ENCODE assay signal across 19 cellular contexts in genomic region chr2:42853571-42854206, GRCh38.
DNase-seq lines count a peak whose midpoint lies in the region; ATAC-seq, FAIRE-seq and TF ChIP-seq lines count a peak whose summit lies in the region.
"Had no signal": no experiment of that assay in that cellular context is flagged by ENCODE, and none has a peak within 500 bp of the region (broad histone marks: within the 10 kb centered on the region; RNA-seq: fewer than 3 reads in every experiment).

No MANE protein-coding gene starts in this region.

- no peak for TF ChIP-seq CTCF in HFFc6 (IDR thresholded peaks at IDR 0.05)
- TF ChIP-seq CTCF in bronchial epithelial cell (IDR thresholded peaks at IDR 0.05; ENCODE audit: insufficient read depth, low read length, severe bottlenecking) = no peak
- no peak for TF ChIP-seq CTCF in stomach (IDR thresholded peaks at IDR 0.05)

- H3K4me1 Mint-ChIP-seq in HFFc6 (ENCODE audit: low read depth) = peaks cover 20% of the 10 kb centered on the region

- peak overlapping the region; percentile 91 for H3K27ac Mint-ChIP-seq in HFFc6
- H3K27ac Mint-ChIP-seq: T-helper 17 cell had no signal

- TF ChIP-seq EP300 in stomach (IDR thresholded peaks at IDR 0.05) = no peak

- WGBS in stomach, 5 donors = 63 to 69% (median 67%) methylated on average over 11 of the region's 11 CpGs

- H3K9me3 ChIP-seq in mucosa of rectum (ENCODE audit: control insufficient read depth in 2 of 2, low read length in 2 of 2) (no peaks in the 10 kb centered on the region), stomach (no peaks in the 10 kb centered on the region), HAP-1 (no peaks in the 10 kb centered on the region)
- H3K9me3 ChIP-seq: BE2C had no signal

- no peak for ATAC-seq in GM19395 (IDR thresholded peaks at IDR 0.05; ENCODE audit: unreplicated experiment)
- ATAC-seq: HCT116, K562, T-helper 17 cell had no signal

- peak; percentile 95 for FAIRE-seq in bronchial epithelial cell (lab: Jason Lieb, UNC)
- FAIRE-seq: islet of Langerhans, K562 had no signal

- intact Hi-C loops in stomach (cut with DNase I; ENCODE audit: low total_unique reads) = loop anchor here (10.0 kb wide), 2 partner anchors 91 to 381 kb away; no protein-coding TSS in a partner anchor

- H3K9ac ChIP-seq in mucosa of rectum (ENCODE audit: low read depth in 1 of 2, low read length in 2 of 2) = no peak overlapping the region

- no peak overlapping the region for H3K4me3 Mint-ChIP-seq in HFFc6
- H3K4me3 Mint-ChIP-seq: T-helper 17 cell had no signal

- H3K36me3 Mint-ChIP-seq in HFFc6 (ENCODE audit: low read depth) = no peaks in the 10 kb centered on the region

- H3K9me3 Mint-ChIP-seq in HFFc6 = no peaks in the 10 kb centered on the region

- H3K27ac ChIP-seq in mucosa of rectum (ENCODE audit: low read depth in 2 of 2, low read length in 2 of 2) (peak overlapping the region; percentile 56 to 65), stomach (peak overlapping the region in 3 of 5 donors; percentile 49 to 74 (median 64))

- DNase-seq in HFFc6 (no peak), bronchial epithelial cell (ENCODE audit: low read depth) (no peak), stomach (no peak), AML-193 (lab: John Stamatoyannopoulos, UW) (no peak), HAP-1 (ENCODE audit: low spot score in 2 of 2) (no peak)
- no peak for DNase-seq in NK-92 treated with Interleukin-12 subunit alpha and Interleukin-12 subunit beta, amount 100 ng/mL, for 24 hours (lab: John Stamatoyannopoulos, UW)
- DNase-seq: activated CD4-positive, alpha-beta T cell treated with anti-CD3 and anti-CD28 coated beads for 1 hour; activated CD8-positive, alpha-beta memory T cell treated with anti-CD3 and anti-CD28 coated beads, Interleukin-2, amount 50 U/mL, for 4 hours; activated naive CD4-positive, alpha-beta T cell treated with anti-CD3 and anti-CD28 coated beads, Interleukin-2, amount 50 U/mL, for 16 hours; BE2C; NCI-H1105 treated with DMSO at 0.1 percent for 48 hours; NCI-H2171; stimulated activated CD4-positive, alpha-beta T cell treated with anti-CD3 and anti-CD28 coated beads, Interleukin-4, amount 100 ng/mL, for 4 hours; T-helper 17 cell had no signal

- H3K27me3 Mint-ChIP-seq in HFFc6 (ENCODE audit: insufficient read depth) = no peaks in the 10 kb centered on the region; the same call in 1 of the 2 replicates
- H3K27me3 Mint-ChIP-seq: T-helper 17 cell had no signal

- in situ Hi-C loops in HAP-1 (cut with MboI; ENCODE audit: low sequenced_read_pairs) = no loop called here

- no peaks in the 10 kb centered on the region for H3K27me3 ChIP-seq in bronchial epithelial cell (ENCODE audit: control insufficient read depth, insufficient read depth, low read length)
- H3K27me3 ChIP-seq in mucosa of rectum (ENCODE audit: control insufficient read depth in 2 of 2, insufficient read depth in 2 of 2, low read length in 2 of 2) = no peaks in the 10 kb centered on the region
- no peaks in the 10 kb centered on the region for H3K27me3 ChIP-seq in stomach
- no peaks in the 10 kb centered on the region for H3K27me3 ChIP-seq in HAP-1 (ENCODE audit: low read depth)
- H3K27me3 ChIP-seq: BE2C had no signal

- H3K4me3 ChIP-seq in bronchial epithelial cell (ENCODE audit: low read depth, low read length) (no peak overlapping the region), mucosa of rectum (ENCODE audit: low read length in 2 of 2) (no peak overlapping the region), stomach (no peak overlapping the region), HAP-1 (no peak overlapping the region)
- H3K4me3 ChIP-seq: K562 had no signal

- no peak for TF ChIP-seq POLR2A in stomach (IDR thresholded peaks at IDR 0.05)

- H3K4me1 ChIP-seq in mucosa of rectum (ENCODE audit: control insufficient read depth in 2 of 2, insufficient read depth in 2 of 2, low read length in 2 of 2) (peaks cover 0 to 8% of the 10 kb centered on the region in 2 donors), stomach (peaks cover 2 to 17% (median 12%) of the 10 kb centered on the region in 4 donors), HAP-1 (no peaks in the 10 kb centered on the region)

- H3K36me3 ChIP-seq in bronchial epithelial cell (ENCODE audit: control insufficient read depth, insufficient read depth, low read length) (no peaks in the 10 kb centered on the region), mucosa of rectum (ENCODE audit: control insufficient read depth in 2 of 2, insufficient read depth in 2 of 2, low read length in 2 of 2) (no peaks in the 10 kb centered on the region), stomach (no peaks in the 10 kb centered on the region), HAP-1 (replicated peaks) (no peaks in the 10 kb centered on the region)
- H3K36me3 ChIP-seq: BE2C had no signal
